Comparison of ENCODE assay signal across 13 cellular contexts in the genomic region with DNA sequence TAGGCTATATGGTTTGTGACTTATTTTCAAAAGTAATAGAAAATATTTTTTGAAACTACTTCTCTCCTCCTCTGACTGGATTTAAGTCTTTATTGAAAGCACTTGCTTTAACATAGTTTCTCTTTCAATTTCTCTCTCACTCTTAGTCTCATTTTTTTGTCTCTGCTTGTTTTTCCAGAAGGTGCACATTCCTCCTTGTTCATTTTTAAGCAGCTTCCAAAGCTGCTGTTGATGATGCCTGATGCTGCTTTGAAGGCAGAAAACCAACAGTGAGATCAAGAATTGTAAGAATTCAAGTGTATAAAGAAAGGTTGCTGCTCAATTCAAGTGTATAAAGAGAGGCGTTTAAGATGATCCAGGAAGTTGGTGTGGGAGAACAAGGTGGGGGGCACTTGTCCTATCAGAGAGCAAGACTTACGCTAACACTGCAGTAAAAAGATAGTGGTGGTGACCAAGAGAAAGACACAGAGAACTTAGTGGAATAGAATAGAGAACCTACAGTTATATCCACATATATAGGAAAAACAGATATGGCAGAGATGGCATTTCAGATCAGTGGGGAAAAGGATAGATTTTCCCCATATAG. TPM values are rescaled to one million over a fixed set of nuclear protein-coding genes. Genes with fewer than 3 reads are reported as not detected.
DNase-seq lines count a peak whose midpoint lies in the region; ATAC-seq and TF ChIP-seq lines count a peak whose summit lies in the region.
"Had no signal": no experiment of that assay in that cellular context is flagged by ENCODE, and none has a peak within 500 bp of the region (broad histone marks: within the 10 kb centered on the region; RNA-seq: fewer than 3 reads in every experiment).

No MANE protein-coding gene starts in this region.

- H3K27me3 Mint-ChIP-seq in Caco-2 (ENCODE audit: insufficient read depth, unreplicated experiment) = no peaks in the 10 kb centered on the region

- H2BK120ac ChIP-seq in neuronal stem cell (ENCODE audit: low read depth, low read length) = no peak overlapping the region

- H2AFZ ChIP-seq in OCI-LY3 (ENCODE audit: low read depth, low read length) (no peak overlapping the region), neuronal stem cell (ENCODE audit: low read length) (no peak overlapping the region)

- H3K27me3 ChIP-seq in OCI-LY3 (ENCODE audit: low read depth, low read length) (no peaks in the 10 kb centered on the region), lower lobe of right lung (ENCODE audit: low read depth) (no peaks in the 10 kb centered on the region), Caco-2 (replicated peaks; ENCODE audit: control insufficient read depth, insufficient read depth, low read length) (no peaks in the 10 kb centered on the region), neuronal stem cell (ENCODE audit: control insufficient read depth in 3 of 3, insufficient read depth in 3 of 3, low read depth in 1 of 3, low read length in 3 of 3) (no peaks in the 10 kb centered on the region)
- H3K27me3 ChIP-seq: esophagus squamous epithelium, right lobe of liver had no signal

- H3K18ac ChIP-seq in neuronal stem cell (ENCODE audit: low read length) = no peak overlapping the region

- H3K79me2 ChIP-seq in OCI-LY3 (ENCODE audit: low read length) = peaks cover 53% of the 10 kb centered on the region

- TF ChIP-seq CTCF in OCI-LY3 (IDR thresholded peaks at IDR 0.05; ENCODE audit: low read depth, low read length) = no peak
- TF ChIP-seq CTCF in lower lobe of right lung (IDR thresholded peaks at IDR 0.05) = no peak
- no peak for TF ChIP-seq CTCF in Caco-2 (IDR thresholded peaks at IDR 0.05; ENCODE audit: insufficient read depth in 1 of 2, low read depth in 1 of 2, low read length in 1 of 2, severe bottlenecking in 1 of 2, unreplicated experiment in 1 of 2)
- TF ChIP-seq CTCF in lower leg skin (IDR thresholded peaks at IDR 0.05) = no peak

- no peaks in the 10 kb centered on the region for H3K9me3 ChIP-seq in OCI-LY3 (ENCODE audit: insufficient read depth, low read length)
- no peaks in the 10 kb centered on the region for H3K9me3 ChIP-seq in lower lobe of right lung
- no peaks in the 10 kb centered on the region; the same call in 1 of the 2 replicates for H3K9me3 ChIP-seq in Caco-2
- H3K9me3 ChIP-seq in neuronal stem cell (replicated peaks in 1 of 2; ENCODE audit: control insufficient read depth in 2 of 2, insufficient read depth in 1 of 2, low read depth in 1 of 2, low read length in 2 of 2) = no peaks in the 10 kb centered on the region
- H3K9me3 ChIP-seq: esophagus squamous epithelium, right lobe of liver had no signal

- CTCF ChIA-PET in Caco-2 (lab: Charles Lee) = no interaction called here

- H3K36me3 ChIP-seq in OCI-LY3 (replicated peaks; ENCODE audit: low read depth, low read length) (peaks cover 6% of the 10 kb centered on the region), lower lobe of right lung (peaks cover 20% of the 10 kb centered on the region), Caco-2 (ENCODE audit: control insufficient read depth, insufficient read depth, low read length) (no peaks in the 10 kb centered on the region; the same call in 1 of the 2 replicates), neuronal stem cell (replicated peaks in 1 of 2; ENCODE audit: control insufficient read depth in 2 of 2, insufficient read depth in 2 of 2, low read length in 2 of 2) (peaks cover 4 to 51% of the 10 kb centered on the region in 2 donors)
- H3K36me3 ChIP-seq: right lobe of liver had no signal

- no peak overlapping the region for H3K27ac Mint-ChIP-seq in Caco-2 (ENCODE audit: unreplicated experiment)

- H3K4me3 ChIP-seq in GM08714 (ENCODE audit: low read length) (peak overlapping the region; percentile 54), OCI-LY3 (ENCODE audit: low read length) (peak overlapping the region; percentile 54), lower lobe of right lung (no peak overlapping the region), Caco-2 (ENCODE audit: low read depth, low read length) (no peak overlapping the region), neuronal stem cell (ENCODE audit: low read length in 2 of 2) (no peak overlapping the region), lower leg skin (ENCODE audit: low read depth, poor library complexity, severe bottlenecking) (no peak overlapping the region)
- H3K4me3 ChIP-seq: right lobe of liver had no signal

- DNase-seq in lower lobe of right lung = no peak
- DNase-seq in Caco-2 = no peak
- no peak for DNase-seq in NCI-H1105 treated with DMSO at 0.1 percent for 48 hours (lab: John Stamatoyannopoulos, UW)
- DNase-seq in neuronal stem cell (ENCODE audit: low spot score) = no peak
- DNase-seq in lower leg skin (ENCODE audit: low spot score in 2 of 2) = no peak
- DNase-seq: esophagus squamous epithelium, left colon, NCI-H1092, right lobe of liver, WERI-Rb-1 had no signal

- POLR2A ChIA-PET in Caco-2 (lab: Charles Lee) = no interaction called here

- H2AK5ac ChIP-seq in neuronal stem cell (ENCODE audit: low read depth, low read length) = no peak overlapping the region

- H3K36me3 Mint-ChIP-seq in Caco-2 (ENCODE audit: insufficient read depth, unreplicated experiment) = peaks cover 34% of the 10 kb centered on the region

- H3K9ac ChIP-seq in OCI-LY3 (ENCODE audit: low read length) = peak overlapping the region; percentile 21; the same call in 1 of the 2 replicates
- H3K9ac ChIP-seq in neuronal stem cell (ENCODE audit: low read depth, low read length, poor library complexity) = no peak overlapping the region

- no TSS peak for BruUV-seq in Caco-2 (replicated peaks; lab: Mats Ljungman, UMichigan)

- WGBS in neuronal stem cell (ENCODE audit: extremely low coverage in 2 of 2, insufficient read length in 2 of 2, insufficient replicate concordance in 1 of 2), 2 donors = no CpG with 5 or more reads among the region's 2 CpGs
- WGBS in lower leg skin, 2 donors = 79 to 81% methylated on average over 2 of the region's 2 CpGs

- H3K4ac ChIP-seq in neuronal stem cell (ENCODE audit: low read length) = no peak overlapping the region

- no peak overlapping the region for H2BK5ac ChIP-seq in neuronal stem cell (ENCODE audit: low read length)

- H3K4me1 ChIP-seq in OCI-LY3 (ENCODE audit: low read length) = peaks cover 19% of the 10 kb centered on the region
- H3K4me1 ChIP-seq in lower lobe of right lung = peaks cover 27% of the 10 kb centered on the region
- no peaks in the 10 kb centered on the region for H3K4me1 ChIP-seq in Caco-2
- peaks cover 0 to 5% of the 10 kb centered on the region in 2 donors for H3K4me1 ChIP-seq in neuronal stem cell (ENCODE audit: control insufficient read depth in 2 of 2, insufficient read depth in 1 of 2, low read depth in 1 of 2, low read length in 2 of 2)
- H3K4me1 ChIP-seq: right lobe of liver had no signal

- no peak overlapping the region for H3K14ac ChIP-seq in neuronal stem cell (ENCODE audit: low read length)

- peak overlapping the region; percentile 13; the same call in 1 of the 2 replicates for H3K27ac ChIP-seq in OCI-LY3 (ENCODE audit: low read length)
- H3K27ac ChIP-seq in lower lobe of right lung = peak overlapping the region; percentile 1
- H3K27ac ChIP-seq in neuronal stem cell (replicated peaks; ENCODE audit: low read length) = no peak overlapping the region
- H3K27ac ChIP-seq: WERI-Rb-1 had no signal

- TF ChIP-seq POLR2A in lower leg skin (IDR thresholded peaks at IDR 0.05) = no peak

- no peak overlapping the region for H2BK12ac ChIP-seq in neuronal stem cell (ENCODE audit: low read length)

- H3K79me1 ChIP-seq in neuronal stem cell (ENCODE audit: low read depth, low read length) = no peaks in the 10 kb centered on the region

- H4K91ac ChIP-seq in neuronal stem cell (ENCODE audit: low read depth, low read length, poor library complexity) = no peak overlapping the region

- no peaks in the 10 kb centered on the region for H4K20me1 ChIP-seq in OCI-LY3 (ENCODE audit: insufficient read depth, low read length)

- peaks cover 14% of the 10 kb centered on the region for H3K4me1 Mint-ChIP-seq in Caco-2 (ENCODE audit: low read depth, unreplicated experiment)

- peak overlapping the region; percentile 63 for H3K4me2 ChIP-seq in OCI-LY3 (ENCODE audit: low read length)
- no peak overlapping the region for H3K4me2 ChIP-seq in neuronal stem cell (ENCODE audit: insufficient read depth, low read length, poor library complexity, severe bottlenecking)

- peak; percentile 50 for ATAC-seq in GM19463 (IDR thresholded peaks at IDR 0.05; ENCODE audit: unreplicated experiment)
- ATAC-seq in lower lobe of right lung = peak in 1 of 2 donors; percentile 33
- ATAC-seq: left colon, right lobe of liver had no signal

- no peak overlapping the region for H4K8ac ChIP-seq in neuronal stem cell (ENCODE audit: low read depth, low read length)

- H3K9me3 Mint-ChIP-seq in Caco-2 (ENCODE audit: unreplicated experiment) = no peaks in the 10 kb centered on the region

- intact Hi-C loops in lower lobe of right lung (cut with DNase I) = no loop called here
- intact Hi-C loops in Caco-2 (cut with micrococcal nuclease; ENCODE audit: unreplicated experiment) = no loop called here
- intact Hi-C loops in lower leg skin (cut with DNase I; ENCODE audit: low total_unique reads) = no loop called here

- no peak overlapping the region for H3K4me3 Mint-ChIP-seq in Caco-2 (ENCODE audit: unreplicated experiment)

- H3K23ac ChIP-seq in neuronal stem cell (ENCODE audit: low read depth, low read length, poor library complexity) = no peak overlapping the region

- H2BK15ac ChIP-seq in neuronal stem cell (ENCODE audit: low read length) = no peak overlapping the region

RNA-seq across cellular contexts. Expression of gene NR2C2, which starts 12.1 kb away (rescaled TPM):
- total RNA-seq in lower lobe of right lung (56.7 TPM), Caco-2 (2022) (37.0 and 37.4 TPM in 2 replicates), lower leg skin (10 to 100 TPM; 24.3 to 58.2 (median 39.9) TPM)
- polyA plus RNA-seq in neuronal stem cell (2013, experiment 1 of 2) = 21.0 TPM
- 22.1 TPM for polyA plus RNA-seq in neuronal stem cell (2013, experiment 2 of 2)

Comparison
In these comparisons a context has a peak if more than half of its experiments do, and no peak if none do; other contexts are left out.
1. H3K4me3 ChIP-seq: peak in GM08714 (single experiment) and OCI-LY3 (single experiment); none in lower lobe of right lung (single experiment), Caco-2 (single experiment), neuronal stem cell (0 of 2) and lower leg skin (single experiment).